Comparison of ENCODE assay signal across 18 cellular contexts in genomic region chr9:81591791-81592190, GRCh38.
DNase-seq lines count a peak whose midpoint lies in the region; TF ChIP-seq lines count a peak whose summit lies in the region.
"Had no signal": no experiment of that assay in that cellular context is flagged by ENCODE, and none has a peak within 500 bp of the region (broad histone marks: within the 10 kb centered on the region; RNA-seq: fewer than 3 reads in every experiment).

No MANE protein-coding gene starts in this region.

- no peaks in the 10 kb centered on the region for H3K79me1 ChIP-seq in mesendoderm (ENCODE audit: low read length)

- H3K27me3 ChIP-seq in esophagus muscularis mucosa: no peaks in the 10 kb centered on the region
- no peaks in the 10 kb centered on the region for H3K27me3 ChIP-seq in mesendoderm (ENCODE audit: insufficient read depth, low read length, poor library complexity)

- no peak overlapping the region for H4K5ac ChIP-seq in mesendoderm (ENCODE audit: low read length)

- no peak overlapping the region for H2BK5ac ChIP-seq in mesendoderm (ENCODE audit: low read length)

- H3K18ac ChIP-seq in mesendoderm (ENCODE audit: low read length): no peak overlapping the region

- intact Hi-C loops in esophagus muscularis mucosa (cut with DNase I): no loop called here

- H3K27ac ChIP-seq in RWPE1 (peak overlapping the region; percentile 29), esophagus muscularis mucosa (replicated peaks in 1 of 4) (peak overlapping the region; percentile 30 to 54 (median 40)), mesendoderm (ENCODE audit: low read depth, low read length) (no peak overlapping the region)

- no peak overlapping the region for H3K9ac ChIP-seq in mesendoderm (ENCODE audit: low read length)
- H3K9ac ChIP-seq: SK-N-SH had no signal

- peak overlapping the region; percentile 52 for H3K56ac ChIP-seq in mesendoderm (ENCODE audit: low read length)

- H3K4me3 ChIP-seq in esophagus muscularis mucosa (no peak overlapping the region), mesendoderm (ENCODE audit: low read length) (no peak overlapping the region)

- no peak overlapping the region for H4K8ac ChIP-seq in mesendoderm (ENCODE audit: low read depth, low read length)

- TF ChIP-seq CTCF in RWPE1 (conservative IDR thresholded peaks at IDR 0.05; ENCODE audit: low read depth) (no peak), esophagus muscularis mucosa (IDR thresholded peaks at IDR 0.05) (peak in 1 of 3 experiments; percentile 22)

- no peak overlapping the region for H3K23ac ChIP-seq in mesendoderm (ENCODE audit: low read length)

- TF ChIP-seq POLR2A in esophagus muscularis mucosa (IDR thresholded peaks at IDR 0.05; ENCODE audit: low read depth): no peak

- TF ChIP-seq EP300 in esophagus muscularis mucosa (IDR thresholded peaks at IDR 0.05): no peak

- no peak overlapping the region for H3K4ac ChIP-seq in mesendoderm (ENCODE audit: low read depth, low read length)

- no peak overlapping the region for H2BK120ac ChIP-seq in mesendoderm (ENCODE audit: low read depth, low read length)

- H3K4me1 ChIP-seq in esophagus muscularis mucosa (peaks cover 20 to 85% (median 77%) of the 10 kb centered on the region in 4 donors), mesendoderm (ENCODE audit: control insufficient read depth, low read depth, low read length) (peaks cover 9% of the 10 kb centered on the region)

- no peak overlapping the region for H2BK15ac ChIP-seq in mesendoderm (replicated peaks; ENCODE audit: low read depth)

- H3K9me3 ChIP-seq in esophagus muscularis mucosa: no peaks in the 10 kb centered on the region
- H3K9me3 ChIP-seq: SK-N-SH had no signal

- POLR2A ChIA-PET in RWPE1 (lab: Yijun Ruan, JAX; ENCODE audit: low non-redundant PET): no interaction called here

- H3K36me3 ChIP-seq in esophagus muscularis mucosa (peaks cover 13 to 67% (median 32%) of the 10 kb centered on the region in 4 donors), mesendoderm (ENCODE audit: control insufficient read depth, insufficient read depth, low read length) (peaks cover 1% of the 10 kb centered on the region)

- DNase-seq in RWPE1 (ENCODE audit: low spot score) (no peak), esophagus muscularis mucosa (ENCODE audit: extremely low spot score) (no peak), mesendoderm (no peak), SKM-1 treated with dmso at 0.1 percent for 144 hours (lab: John Stamatoyannopoulos, UW; ENCODE audit: unreplicated experiment) (no peak), NCI-H2081 treated with DMSO at 0.1 percent for 48 hours (lab: John Stamatoyannopoulos, UW) (no peak), NCI-H82 treated with DMSO at 0.1 percent for 48 hours (lab: John Stamatoyannopoulos, UW; ENCODE audit: unreplicated experiment) (no peak), mucosa of gallbladder (ENCODE audit: low spot score) (no peak)
- DNase-seq: AML-193, DMS79 treated with DMSO at 0.1 percent for 48 hours, HCEC 1CT, KBM-7, NCI-H1105 treated with DMSO at 0.1 percent for 48 hours, NCI-H187, NCI-H2227 treated with DMSO at 0.1 percent for 48 hours, NCI-H510A treated with DMSO at 0.1 percent for 48 hours, NCI-H82, SHP77 treated with DMSO at 0.1 percent for 48 hours, SK-N-SH had no signal

- WGBS in esophagus muscularis mucosa: 89% methylated on average over 12 of the region's 12 CpGs
- no CpG with 5 or more reads among the region's 12 CpGs for WGBS in mesendoderm (ENCODE audit: extremely low coverage, insufficient coverage, low lambda C conversion rate)

- H3K79me2 ChIP-seq in mesendoderm (ENCODE audit: control insufficient read depth, insufficient read depth, low read length): no peaks in the 10 kb centered on the region

- no peak overlapping the region for H2AK5ac ChIP-seq in mesendoderm (ENCODE audit: low read length)

- CTCF ChIA-PET in RWPE1 (lab: Yijun Ruan, JAX): interaction anchor here (0.7 kb wide), 1 partner anchor 14 kb away, joined by 5 read pairs; no protein-coding TSS in a partner anchor

- H3K4me2 ChIP-seq in mesendoderm (ENCODE audit: low read length): no peak overlapping the region
- H3K4me2 ChIP-seq: SK-N-SH had no signal
